In genomic region chr11:104774578-104774977, GRCh38 we compare ENCODE assay signal across 16 cellular contexts.
DNase-seq lines count a peak whose midpoint lies in the region; ATAC-seq, FAIRE-seq and TF ChIP-seq lines count a peak whose summit lies in the region.
"Had no signal": no experiment of that assay in that cellular context is flagged by ENCODE, and none has a peak within 500 bp of the region (broad histone marks: within the 10 kb centered on the region; RNA-seq: fewer than 3 reads in every experiment).

No MANE protein-coding gene starts in this region.

- H3K36me3 ChIP-seq in HepG2 (replicated peaks in 1 of 2; ENCODE audit: control insufficient read depth in 1 of 2, insufficient read depth in 2 of 2, low read length in 2 of 2) (no peaks in the 10 kb centered on the region), right lobe of liver (no peaks in the 10 kb centered on the region), suprapubic skin (no peaks in the 10 kb centered on the region)
- H3K36me3 ChIP-seq: BLaER1 treated with 17β-estradiol and CSF1 and Interleukin-3, amounts not matched to agents 10 nM and 100 nM had no signal

- H3K27me3 Mint-ChIP-seq in natural killer cell (ENCODE audit: low read depth in 2 of 2) = no peaks in the 10 kb centered on the region
- H3K27me3 Mint-ChIP-seq: B cell had no signal

- H2AFZ ChIP-seq in HepG2 (ENCODE audit: low read length) = no peak overlapping the region

- intact Hi-C loops in HepG2 (cut with micrococcal nuclease; ENCODE audit: unreplicated experiment) (no loop called here), right lobe of liver (cut with DNase I) (no loop called here), natural killer cell (cut with micrococcal nuclease) (no loop called here)

- H3K9me3 ChIP-seq in HepG2 (ENCODE audit: low read length) (no peaks in the 10 kb centered on the region), right lobe of liver (no peaks in the 10 kb centered on the region), suprapubic skin (no peaks in the 10 kb centered on the region)
- H3K9me3 ChIP-seq: BLaER1 treated with 17β-estradiol and CSF1 and Interleukin-3, amounts not matched to agents 10 nM and 100 nM had no signal

- no peak overlapping the region for H3K27ac Mint-ChIP-seq in natural killer cell
- H3K27ac Mint-ChIP-seq: B cell; CD8-positive, alpha-beta T cell had no signal

- TF ChIP-seq CTCF in HepG2 (CRISPR knock-in tag; IDR thresholded peaks at IDR 0.05) (no peak), right lobe of liver (IDR thresholded peaks at IDR 0.05) (no peak), suprapubic skin (IDR thresholded peaks at IDR 0.05) (no peak), natural killer cell (IDR thresholded peaks at IDR 0.05) (no peak)

- no peak overlapping the region for H3K9ac ChIP-seq in HepG2 (ENCODE audit: insufficient read depth, low read depth, low read length)
- H3K9ac ChIP-seq: BLaER1 treated with 17β-estradiol and CSF1 and Interleukin-3, amounts not matched to agents 10 nM and 100 nM had no signal

- peaks cover 0 to 6% of the 10 kb centered on the region in 2 donors for H3K4me1 Mint-ChIP-seq in natural killer cell

- H3K9me3 Mint-ChIP-seq in natural killer cell = peaks cover 0 to 3% of the 10 kb centered on the region in 2 donors
- H3K9me3 Mint-ChIP-seq: CD8-positive, alpha-beta T cell had no signal

- no peaks in the 10 kb centered on the region for H3K27me3 ChIP-seq in HepG2 (ENCODE audit: control insufficient read depth in 1 of 2, insufficient read depth in 2 of 2, low read length in 2 of 2)
- H3K27me3 ChIP-seq in right lobe of liver = no peaks in the 10 kb centered on the region
- no peaks in the 10 kb centered on the region for H3K27me3 ChIP-seq in suprapubic skin
- H3K27me3 ChIP-seq: BLaER1 treated with 17β-estradiol and CSF1 and Interleukin-3, amounts not matched to agents 10 nM and 100 nM had no signal

- TF ChIP-seq POLR2A in HepG2 (IDR thresholded peaks at IDR 0.05; ENCODE audit: insufficient read depth in 1 of 2, low read depth in 2 of 2, low read length in 2 of 2) (no peak), right lobe of liver (IDR thresholded peaks at IDR 0.05) (no peak), suprapubic skin (IDR thresholded peaks at IDR 0.05) (no peak)

- 1% methylated on average over 2 of the region's 2 CpGs for WGBS in HepG2 (ENCODE audit: low lambda C conversion rate)
- WGBS in right lobe of liver (ENCODE audit: insufficient coverage, low coverage, low lambda C conversion rate, missing lambda C conversion rate) = 24% methylated on average over 2 of the region's 2 CpGs
- WGBS in suprapubic skin = 88% methylated on average over 2 of the region's 2 CpGs

- H3K4me1 ChIP-seq in HepG2 (ENCODE audit: insufficient read depth, low read length) = no peaks in the 10 kb centered on the region
- H3K4me1 ChIP-seq in right lobe of liver = no peaks in the 10 kb centered on the region
- H3K4me1 ChIP-seq in suprapubic skin = peaks cover 15% of the 10 kb centered on the region

- in situ Hi-C loops in HepG2 (cut with HindIII; ENCODE audit: extremely low pct_ligation_motif_present, low pct_unique_long_range_greater_than_20kb) = no loop called here

- no peaks in the 10 kb centered on the region for H4K20me1 ChIP-seq in HepG2 (ENCODE audit: insufficient read depth, low read length)
- H4K20me1 ChIP-seq: BLaER1 treated with 17β-estradiol and CSF1 and Interleukin-3, amounts not matched to agents 10 nM and 100 nM had no signal

- no peaks in the 10 kb centered on the region for H3K36me3 Mint-ChIP-seq in natural killer cell
- H3K36me3 Mint-ChIP-seq: CD8-positive, alpha-beta T cell had no signal

- no peak for FAIRE-seq in HepG2 (lab: Jason Lieb, UNC)
- FAIRE-seq: G401.6, GM12891 had no signal

- H3K4me3 ChIP-seq in HepG2 (replicated peaks in 1 of 3; ENCODE audit: insufficient read depth in 1 of 3, low read depth in 2 of 3, low read length in 3 of 3) = no peak overlapping the region
- no peak overlapping the region for H3K4me3 ChIP-seq in right lobe of liver
- H3K4me3 ChIP-seq in suprapubic skin = no peak overlapping the region
- H3K4me3 ChIP-seq: BLaER1 treated with 17β-estradiol and CSF1 and Interleukin-3, amounts not matched to agents 10 nM and 100 nM had no signal

- no peak for TF ChIP-seq RAD21 in HepG2 (CRISPR knock-in tag; IDR thresholded peaks at IDR 0.05)

- CTCF ChIA-PET in HepG2 (lab: Yijun Ruan, JAX; ENCODE audit: low intra/inter-chr PET ratio, low total read pairs) = no interaction called here

- no peaks in the 10 kb centered on the region for H3K79me2 ChIP-seq in HepG2 (ENCODE audit: insufficient read depth, low read length)

- POLR2A ChIA-PET in HepG2 (lab: Yijun Ruan, JAX) = no interaction called here

- no TSS peak for BruUV-seq in HepG2 (replicated peaks; lab: Mats Ljungman, UMichigan)

- TF ChIP-seq EP300 in HepG2 (IDR thresholded peaks at IDR 0.05; ENCODE audit: low read depth in 2 of 2, low read length in 2 of 2) = no peak
- TF ChIP-seq EP300 in HepG2 (CRISPR knock-in tag; IDR thresholded peaks at IDR 0.05; ENCODE audit: borderline replicate concordance) = no peak
- TF ChIP-seq EP300 in suprapubic skin (IDR thresholded peaks at IDR 0.05) = no peak

- no peak for DNase-seq in HepG2 (ENCODE audit: low spot score)
- no peak for DNase-seq in right lobe of liver
- peak; percentile 4 for DNase-seq in renal cortical epithelial cell (ENCODE audit: low read depth)
- no peak for DNase-seq in suprapubic skin (ENCODE audit: low spot score in 2 of 2)
- DNase-seq in natural killer cell = no peak
- DNase-seq: Calu3; CD8-positive, alpha-beta T cell; GOT3; H7; KG1 had no signal

- H3K4me3 Mint-ChIP-seq in natural killer cell = no peak overlapping the region
- H3K4me3 Mint-ChIP-seq: B cell; CD8-positive, alpha-beta T cell had no signal

- no peak overlapping the region for H3K27ac ChIP-seq in HepG2 (ENCODE audit: extremely low read length, insufficient read depth, low read length)
- H3K27ac ChIP-seq in right lobe of liver = no peak overlapping the region
- H3K27ac ChIP-seq in suprapubic skin = no peak overlapping the region
- H3K27ac ChIP-seq: BLaER1 treated with 17β-estradiol and CSF1 and Interleukin-3, amounts not matched to agents 10 nM and 100 nM had no signal

- H3K4me2 ChIP-seq in HepG2 (ENCODE audit: low read depth, low read length) = no peak overlapping the region
- H3K4me2 ChIP-seq: BLaER1 treated with 17β-estradiol and CSF1 and Interleukin-3, amounts not matched to agents 10 nM and 100 nM had no signal

- ATAC-seq in HepG2 (no peak), right lobe of liver (no peak), HG03354 (IDR thresholded peaks at IDR 0.05; ENCODE audit: poor library complexity, severe bottlenecking, unreplicated experiment) (peak; percentile 68), natural killer cell (no peak), GM21423 (IDR thresholded peaks at IDR 0.05; ENCODE audit: unreplicated experiment) (no peak)
- ATAC-seq: CD8-positive, alpha-beta T cell had no signal

TF ChIP-seq in HepG2, 621 proteins besides CTCF, POLR2A, EP300 and RAD21:
- TF ChIP-seq ZNF317 (CRISPR knock-in tag; IDR thresholded peaks at IDR 0.05) (peak; percentile 40; the same call in 1 of the 2 replicates), REL (CRISPR knock-in tag; conservative IDR thresholded peaks at IDR 0.05) (no peak)
